In genomic region chr17:28318759-28319660, GRCh38 we compare ENCODE assay signal across 8 cellular contexts. TPM values are rescaled to one million over a fixed set of nuclear protein-coding genes. Genes with fewer than 3 reads are reported as not detected.
DNase-seq lines count a peak whose midpoint lies in the region; ATAC-seq and TF ChIP-seq lines count a peak whose summit lies in the region.

Gene TMEM97 (plus strand): TSS chr17:28319200. CDS start chr17:28319240, 40 bp downstream.

- peaks cover 46% of the 10 kb centered on the region for H3K79me2 ChIP-seq in OCI-LY1 (ENCODE audit: insufficient read depth, low read length)

- H3K4me2 ChIP-seq in OCI-LY1 (ENCODE audit: low read length) = peak within 1 kb of the TSS; percentile 86

- no peaks in the 10 kb centered on the region for H3K36me3 Mint-ChIP-seq in endothelial cell (ENCODE audit: low read depth, unreplicated experiment)

- H3K27me3 Mint-ChIP-seq in endothelial cell (ENCODE audit: unreplicated experiment) = peaks cover 11% of the 10 kb centered on the region

- H3K27me3 ChIP-seq in OCI-LY1 (ENCODE audit: insufficient read depth, low read length) = no peaks in the 10 kb centered on the region

- H3K4me1 Mint-ChIP-seq in endothelial cell (ENCODE audit: unreplicated experiment) = peaks cover 39% of the 10 kb centered on the region

- H3K4me3 ChIP-seq in OCI-LY1 (ENCODE audit: low read depth, low read length, poor library complexity, severe bottlenecking) = peak within 1 kb of the TSS; percentile 87

- peak within 1 kb of the TSS; percentile 59 for H3K27ac ChIP-seq in OCI-LY1 (ENCODE audit: low read depth, low read length, poor library complexity, severe bottlenecking)

- peaks cover 20% of the 10 kb centered on the region; the same call in 1 of the 2 replicates for H3K36me3 ChIP-seq in OCI-LY1 (ENCODE audit: insufficient read depth, low read length)

- H3F3A ChIP-seq in OCI-LY1 (ENCODE audit: insufficient read depth, low read length) = no peaks in the 10 kb centered on the region

- no peaks in the 10 kb centered on the region for H4K20me1 ChIP-seq in OCI-LY1 (ENCODE audit: insufficient read depth, low read length)

- peak; percentile 86 for ATAC-seq in GM21526 (IDR thresholded peaks at IDR 0.05; ENCODE audit: low FRiP score, unreplicated experiment)

- peaks cover 36% of the 10 kb centered on the region for H3K4me1 ChIP-seq in OCI-LY1 (ENCODE audit: insufficient read depth, low read length, severe bottlenecking)

- DNase-seq in DMS114 treated with DMSO at 0.1 percent for 48 hours (lab: John Stamatoyannopoulos, UW; ENCODE audit: unreplicated experiment) = peak; percentile 93
- DNase-seq in HuH-7 (ENCODE audit: low spot score) = peak; percentile 98
- peak; percentile 93 for DNase-seq in activated CD8-positive, alpha-beta memory T cell treated with anti-CD3 and anti-CD28 coated beads, Interleukin-2, amount 50 U/mL, for 24 hours (ENCODE audit: extremely low read depth)
- peak; percentile 94 for DNase-seq in endothelial cell (ENCODE audit: low spot score)
- DNase-seq in midbrain (lab: John Stamatoyannopoulos, UW) = peak; percentile 97
- DNase-seq in stimulated activated CD8-positive, alpha-beta memory T cell treated with anti-CD3 and anti-CD28 coated beads, Interleukin-15, amount 100 ng/mL, for 48 hours (ENCODE audit: low read depth in 2 of 2) = peak; percentile 93 to 95

- H3K4me3 Mint-ChIP-seq in endothelial cell (ENCODE audit: unreplicated experiment) = peak within 1 kb of the TSS; percentile 96

- TF ChIP-seq CTCF in OCI-LY1 (IDR thresholded peaks at IDR 0.05; ENCODE audit: low read length) = peak; percentile 8; the same call in 1 of the 2 replicates
- TF ChIP-seq CTCF in endothelial cell (IDR thresholded peaks at IDR 0.05; ENCODE audit: unreplicated experiment) = no peak

- peaks cover 6% of the 10 kb centered on the region for H3K9me3 Mint-ChIP-seq in endothelial cell (ENCODE audit: unreplicated experiment)

- no peak within 1 kb of the TSS for H2AFZ ChIP-seq in OCI-LY1 (ENCODE audit: low read length)

- peak within 1 kb of the TSS; percentile 97 for H3K9ac ChIP-seq in OCI-LY1 (ENCODE audit: low read length)

- H3K9me3 ChIP-seq in OCI-LY1 (ENCODE audit: low read length) = no peaks in the 10 kb centered on the region

- H3K27ac Mint-ChIP-seq in endothelial cell (ENCODE audit: unreplicated experiment) = peak within 1 kb of the TSS; percentile 78

- H3K9me2 ChIP-seq in OCI-LY1 (ENCODE audit: low read depth, low read length) = no peaks in the 10 kb centered on the region

RNA-seq across cellular contexts. Expression of gene TMEM97, which starts in this region (rescaled TPM):
- total RNA-seq in endothelial cell (ENCODE audit: unreplicated experiment) = 59.4 TPM

Comparison
In these comparisons a context has a peak if more than half of its experiments do, and no peak if none do; other contexts are left out.
1. Peak in every context shown above with its lines: DNase-seq, ATAC-seq, H3K4me3 ChIP-seq and H3K27ac ChIP-seq.